ENCODE assay signal across 16 cellular contexts in the genomic region with DNA sequence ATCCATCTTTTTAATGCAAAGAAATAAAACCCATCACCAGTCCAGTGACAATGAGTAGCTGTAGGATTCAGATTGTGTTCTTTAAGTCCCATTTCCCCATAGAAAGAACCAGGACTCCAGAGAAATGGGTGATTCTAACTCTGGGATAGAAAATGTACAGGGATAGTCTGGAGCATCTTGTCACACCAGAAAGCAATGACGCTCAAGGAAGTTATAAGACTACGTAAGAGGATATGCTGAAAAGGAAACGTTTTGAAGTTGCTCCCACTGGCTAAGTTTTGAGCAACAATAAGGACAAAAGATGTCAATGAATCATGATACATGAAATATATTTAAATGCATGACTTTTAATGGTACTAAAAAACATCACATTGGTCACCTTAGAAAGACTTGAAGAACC.
A peak's percentile ranks its signal among the peaks of the same experiment; 100 is the strongest.
DNase-seq lines count a peak whose midpoint lies in the region.
"Had no signal": no experiment of that assay in that cellular context is flagged by ENCODE, and none has a peak within 500 bp of the region (broad histone marks: within the 10 kb centered on the region; RNA-seq: fewer than 3 reads in every experiment).

No MANE protein-coding gene starts in this region.

- H3K79me2 ChIP-seq in Karpas-422 (ENCODE audit: low read length): no peaks in the 10 kb centered on the region

- H3K36me3 ChIP-seq in Karpas-422 (ENCODE audit: insufficient read depth, low read length): no peaks in the 10 kb centered on the region
- H3K36me3 ChIP-seq: BE2C, BLaER1 had no signal

- peak overlapping the region; percentile 51 for H3K27ac ChIP-seq in Karpas-422 (ENCODE audit: low read length)
- H3K27ac ChIP-seq: BLaER1 had no signal

- no peaks in the 10 kb centered on the region for H3K9me2 ChIP-seq in Karpas-422 (replicated peaks; ENCODE audit: insufficient read depth, low read length)

- no peaks in the 10 kb centered on the region for H4K20me1 ChIP-seq in Karpas-422 (ENCODE audit: insufficient read depth, low read depth, low read length)
- H4K20me1 ChIP-seq: BLaER1 had no signal

- H3K4me3 ChIP-seq in Karpas-422 (ENCODE audit: low read length): no peak overlapping the region
- H3K4me3 ChIP-seq: BLaER1 had no signal

- H3K4me2 ChIP-seq in Karpas-422 (ENCODE audit: low read depth, low read length, poor library complexity, severe bottlenecking): peak overlapping the region; percentile 18
- H3K4me2 ChIP-seq: BLaER1 had no signal

- DNase-seq in Karpas-422: no peak
- peak; percentile 5 for DNase-seq in dermis blood vessel endothelial cell
- DNase-seq in superior temporal gyrus (ENCODE audit: extremely low spot score): peak; percentile 16
- DNase-seq in kidney tubule cell (ENCODE audit: low spot score): no peak
- DNase-seq in activated CD4-positive, alpha-beta T cell treated with anti-CD3 and anti-CD28 coated beads for 4 hours: no peak
- no peak for DNase-seq in activated gamma-delta T cell (lab: John Stamatoyannopoulos, UW)
- DNase-seq: 8988T; ACHN; BE2C; CD4-positive, alpha-beta memory T cell; CD4-positive, CD25-positive, alpha-beta regulatory T cell; CD8-positive, alpha-beta memory T cell; COR-L47; DMS79 treated with DMSO at 0.1 percent for 48 hours; GF-D8 had no signal

- no peaks in the 10 kb centered on the region for H3K27me3 ChIP-seq in Karpas-422 (ENCODE audit: low read length)
- H3K27me3 ChIP-seq: BE2C, BLaER1 had no signal

- peaks cover 67% of the 10 kb centered on the region for H3K4me1 ChIP-seq in Karpas-422 (ENCODE audit: low read length)
- H3K4me1 ChIP-seq: BLaER1 had no signal

- no peak overlapping the region for H3K9ac ChIP-seq in Karpas-422 (ENCODE audit: low read length)
- H3K9ac ChIP-seq: BLaER1 had no signal

- 0 out of 2 replicates have a peak overlapping the region, but pooled peaks have one; percentile 39 for H2AFZ ChIP-seq in Karpas-422 (ENCODE audit: low read length)

- no peaks in the 10 kb centered on the region for H3K9me3 ChIP-seq in Karpas-422 (ENCODE audit: low read length)
- H3K9me3 ChIP-seq: BE2C, BLaER1 had no signal

Comparison
In these comparisons a context has a peak if more than half of its experiments do, and no peak if none do; other contexts are left out.
1. DNase-seq: peak in dermis blood vessel endothelial cell (single experiment) and superior temporal gyrus (single experiment); none in Karpas-422 (single experiment), kidney tubule cell (single experiment), activated CD4-positive, alpha-beta T cell treated with anti-CD3 and anti-CD28 coated beads for 4 hours (0 of 2) and activated gamma-delta T cell (single experiment).